Comparison of ENCODE assay signal across 1 cellular context in the genomic region with DNA sequence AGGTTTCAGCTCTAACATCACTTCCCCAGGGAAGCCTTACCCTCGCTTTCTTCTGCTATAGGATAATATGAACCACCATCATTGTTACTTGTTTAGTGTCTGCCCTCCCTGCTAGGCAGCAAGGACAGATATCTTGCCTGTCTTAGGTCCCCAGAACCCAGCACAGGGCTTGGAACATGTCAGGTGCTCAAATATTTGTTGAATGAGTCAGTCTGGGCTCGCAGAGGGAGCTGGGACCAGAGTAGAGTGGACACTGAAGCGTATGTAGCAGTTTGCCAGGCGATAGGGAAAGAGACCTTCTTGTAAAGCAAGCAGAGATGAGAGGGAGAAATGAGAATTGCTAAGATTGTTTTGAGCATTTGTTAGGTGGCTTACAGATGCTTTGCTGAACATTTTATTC.
TF ChIP-seq lines count a peak whose summit lies in the region.

No MANE protein-coding gene starts in this region.

TF ChIP-seq in HepG2, 621 proteins besides CTCF, POLR2A, EP300 and RAD21 (continued from another document and continues in another):
- TF ChIP-seq BCLAF1 (IDR thresholded peaks at IDR 0.05) (no peak), AKAP8 (CRISPR knock-in tag; IDR thresholded peaks at IDR 0.05) (no peak), NFE2L1 (CRISPR knock-in tag; IDR thresholded peaks at IDR 0.05; ENCODE audit: borderline replicate concordance) (no peak), HDAC2 (CRISPR knock-in tag; IDR thresholded peaks at IDR 0.05) (peak; percentile 19; the same call in 1 of the 2 replicates), ATF3 (CRISPR knock-in tag; IDR thresholded peaks at IDR 0.05) (peak; percentile 95), NCOA2 (CRISPR knock-in tag; IDR thresholded peaks at IDR 0.05) (no peak), NCOA5 (CRISPR knock-in tag; IDR thresholded peaks at IDR 0.05) (no peak), ARNT2 (CRISPR knock-in tag; IDR thresholded peaks at IDR 0.05; ENCODE audit: low read depth) (no peak), ELF3 (CRISPR knock-in tag; IDR thresholded peaks at IDR 0.05) (no peak), HDAC1 (CRISPR knock-in tag; IDR thresholded peaks at IDR 0.05) (0 out of 2 replicates have a peak, but pooled peaks have one; percentile 56), RBM22 (optimal IDR thresholded peaks at IDR 0.05; ENCODE audit: low read length) (no peak), ZNF33A (CRISPR knock-in tag; IDR thresholded peaks at IDR 0.05; ENCODE audit: borderline replicate concordance) (no peak), RERE (CRISPR knock-in tag; IDR thresholded peaks at IDR 0.05; ENCODE audit: low read depth) (no peak), ZSCAN25 (CRISPR knock-in tag; IDR thresholded peaks at IDR 0.05) (no peak), KMT2A (CRISPR knock-in tag; IDR thresholded peaks at IDR 0.05) (0 out of 2 replicates have a peak, but pooled peaks have one; percentile 51), POLR2AphosphoS5 (IDR thresholded peaks at IDR 0.05; ENCODE audit: low read depth, low read length) (peak; percentile 38), ZBED4 (CRISPR knock-in tag; IDR thresholded peaks at IDR 0.05; ENCODE audit: borderline replicate concordance) (peak; percentile 48; the same call in 1 of the 2 replicates), ZNF253 (CRISPR knock-in tag; IDR thresholded peaks at IDR 0.05; ENCODE audit: borderline replicate concordance) (no peak), ESRRA (CRISPR knock-in tag; IDR thresholded peaks at IDR 0.05; ENCODE audit: low read depth) (no peak), ZHX2 (IDR thresholded peaks at IDR 0.05; ENCODE audit: low read depth) (no peak), ZHX2 (CRISPR knock-in tag; IDR thresholded peaks at IDR 0.05; ENCODE audit: borderline replicate concordance) (no peak), RBAK (CRISPR knock-in tag; IDR thresholded peaks at IDR 0.05) (no peak)
- TF ChIP-seq, protein P1, sequence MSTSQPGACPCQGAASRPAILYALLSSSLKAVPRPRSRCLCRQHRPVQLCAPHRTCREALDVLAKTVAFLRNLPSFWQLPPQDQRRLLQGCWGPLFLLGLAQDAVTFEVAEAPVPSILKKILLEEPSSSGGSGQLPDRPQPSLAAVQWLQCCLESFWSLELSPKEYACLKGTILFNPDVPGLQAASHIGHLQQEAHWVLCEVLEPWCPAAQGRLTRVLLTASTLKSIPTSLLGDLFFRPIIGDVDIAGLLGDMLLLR (CRISPR knock-in tag; IDR thresholded peaks at IDR 0.05): no peak
- TF ChIP-seq, protein P2, sequence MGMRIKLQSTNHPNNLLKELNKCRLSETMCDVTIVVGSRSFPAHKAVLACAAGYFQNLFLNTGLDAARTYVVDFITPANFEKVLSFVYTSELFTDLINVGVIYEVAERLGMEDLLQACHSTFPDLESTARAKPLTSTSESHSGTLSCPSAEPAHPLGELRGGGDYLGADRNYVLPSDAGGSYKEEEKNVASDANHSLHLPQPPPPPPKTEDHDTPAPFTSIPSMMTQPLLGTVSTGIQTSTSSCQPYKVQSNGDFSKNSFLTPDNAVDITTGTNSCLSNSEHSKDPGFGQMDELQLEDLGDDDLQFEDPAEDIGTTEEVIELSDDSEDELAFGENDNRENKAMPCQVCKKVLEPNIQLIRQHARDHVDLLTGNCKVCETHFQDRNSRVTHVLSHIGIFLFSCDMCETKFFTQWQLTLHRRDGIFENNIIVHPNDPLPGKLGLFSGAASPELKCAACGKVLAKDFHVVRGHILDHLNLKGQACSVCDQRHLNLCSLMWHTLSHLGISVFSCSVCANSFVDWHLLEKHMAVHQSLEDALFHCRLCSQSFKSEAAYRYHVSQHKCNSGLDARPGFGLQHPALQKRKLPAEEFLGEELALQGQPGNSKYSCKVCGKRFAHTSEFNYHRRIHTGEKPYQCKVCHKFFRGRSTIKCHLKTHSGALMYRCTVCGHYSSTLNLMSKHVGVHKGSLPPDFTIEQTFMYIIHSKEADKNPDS (CRISPR knock-in tag; IDR thresholded peaks at IDR 0.05): no peak
- TF ChIP-seq, protein P3, sequence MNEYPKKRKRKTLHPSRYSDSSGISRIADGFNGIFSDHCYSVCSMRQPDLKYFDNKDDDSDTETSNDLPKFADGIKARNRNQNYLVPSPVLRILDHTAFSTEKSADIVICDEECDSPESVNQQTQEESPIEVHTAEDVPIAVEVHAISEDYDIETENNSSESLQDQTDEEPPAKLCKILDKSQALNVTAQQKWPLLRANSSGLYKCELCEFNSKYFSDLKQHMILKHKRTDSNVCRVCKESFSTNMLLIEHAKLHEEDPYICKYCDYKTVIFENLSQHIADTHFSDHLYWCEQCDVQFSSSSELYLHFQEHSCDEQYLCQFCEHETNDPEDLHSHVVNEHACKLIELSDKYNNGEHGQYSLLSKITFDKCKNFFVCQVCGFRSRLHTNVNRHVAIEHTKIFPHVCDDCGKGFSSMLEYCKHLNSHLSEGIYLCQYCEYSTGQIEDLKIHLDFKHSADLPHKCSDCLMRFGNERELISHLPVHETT (CRISPR knock-in tag; conservative IDR thresholded peaks at IDR 0.05): no peak
- TF ChIP-seq, protein P4, sequence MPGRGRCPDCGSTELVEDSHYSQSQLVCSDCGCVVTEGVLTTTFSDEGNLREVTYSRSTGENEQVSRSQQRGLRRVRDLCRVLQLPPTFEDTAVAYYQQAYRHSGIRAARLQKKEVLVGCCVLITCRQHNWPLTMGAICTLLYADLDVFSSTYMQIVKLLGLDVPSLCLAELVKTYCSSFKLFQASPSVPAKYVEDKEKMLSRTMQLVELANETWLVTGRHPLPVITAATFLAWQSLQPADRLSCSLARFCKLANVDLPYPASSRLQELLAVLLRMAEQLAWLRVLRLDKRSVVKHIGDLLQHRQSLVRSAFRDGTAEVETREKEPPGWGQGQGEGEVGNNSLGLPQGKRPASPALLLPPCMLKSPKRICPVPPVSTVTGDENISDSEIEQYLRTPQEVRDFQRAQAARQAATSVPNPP (CRISPR knock-in tag; IDR thresholded peaks at IDR 0.05): no peak
